ENCODE assay signal across 23 cellular contexts in genomic region chr6:68211242-68211795, GRCh38.
A peak's percentile ranks its signal among the peaks of the same experiment; 100 is the strongest.
DNase-seq lines count a peak whose midpoint lies in the region; ATAC-seq and TF ChIP-seq lines count a peak whose summit lies in the region.
"Had no signal": no experiment of that assay in that cellular context is flagged by ENCODE, and none has a peak within 500 bp of the region (broad histone marks: within the 10 kb centered on the region; RNA-seq: fewer than 3 reads in every experiment).

No MANE protein-coding gene starts in this region.

- H3K9me3 ChIP-seq in OCI-LY3 (ENCODE audit: insufficient read depth, low read length) (no peaks in the 10 kb centered on the region), lower lobe of right lung (peaks cover 6% of the 10 kb centered on the region), WERI-Rb-1 (ENCODE audit: severe bottlenecking) (no peaks in the 10 kb centered on the region)
- H3K9me3 ChIP-seq: Caco-2, HAP-1 had no signal

- no peak overlapping the region for H3K9ac ChIP-seq in OCI-LY3 (ENCODE audit: low read length)
- H3K9ac ChIP-seq: GM23248 had no signal

- H3K4me2 ChIP-seq in OCI-LY3 (ENCODE audit: low read length): no peak overlapping the region

- 0 out of 2 replicates have a peak overlapping the region, but pooled peaks have one; percentile 4 for H2AFZ ChIP-seq in OCI-LY3 (ENCODE audit: low read depth, low read length)
- H2AFZ ChIP-seq: GM23248 had no signal

- peak; percentile 43 to 73 for ATAC-seq in lower lobe of right lung
- ATAC-seq in activated CD8-positive, alpha-beta T cell treated with anti-CD3 and anti-CD28 coated beads, Interleukin-2, amount 10 ng/mL, durations not matched to agents 7 days and 5 days: no peak
- ATAC-seq: GM12878 had no signal

- H3K4me3 Mint-ChIP-seq in activated CD8-positive, alpha-beta T cell treated with anti-CD3 and anti-CD28 coated beads, Interleukin-2, amount 10 ng/mL, durations not matched to agents 7 days and 5 days: no peak overlapping the region
- H3K4me3 Mint-ChIP-seq: CD4-positive, alpha-beta T cell had no signal

- H3K4me1 ChIP-seq in OCI-LY3 (ENCODE audit: low read length) (no peaks in the 10 kb centered on the region), lower lobe of right lung (no peaks in the 10 kb centered on the region)
- H3K4me1 ChIP-seq: Caco-2, HAP-1 had no signal

- H3K4me1 Mint-ChIP-seq in activated CD8-positive, alpha-beta T cell treated with anti-CD3 and anti-CD28 coated beads, Interleukin-2, amount 10 ng/mL, durations not matched to agents 7 days and 5 days (ENCODE audit: low read depth): no peaks in the 10 kb centered on the region

- CTCF ChIA-PET in activated CD8-positive, alpha-beta T cell treated with anti-CD3 and anti-CD28 coated beads, Interleukin-2, amount 10 ng/mL, durations not matched to agents 7 days and 5 days (lab: Charles Lee): no interaction called here

- H3K27ac Mint-ChIP-seq in activated CD8-positive, alpha-beta T cell treated with anti-CD3 and anti-CD28 coated beads, Interleukin-2, amount 10 ng/mL, durations not matched to agents 7 days and 5 days: no peak overlapping the region
- H3K27ac Mint-ChIP-seq: CD4-positive, alpha-beta T cell had no signal

- H3K36me3 ChIP-seq in OCI-LY3 (replicated peaks; ENCODE audit: low read depth, low read length): no peaks in the 10 kb centered on the region
- H3K36me3 ChIP-seq in lower lobe of right lung: no peaks in the 10 kb centered on the region
- no peaks in the 10 kb centered on the region for H3K36me3 ChIP-seq in WERI-Rb-1
- H3K36me3 ChIP-seq: HAP-1 had no signal

- DNase-seq in ELR (ENCODE audit: low read depth) (peak; percentile 2), epithelial cell of esophagus (ENCODE audit: low read depth) (peak; percentile 6), lower lobe of right lung (no peak), WERI-Rb-1 (no peak), HuH-7.5 (ENCODE audit: low spot score) (no peak), NAMALWA (ENCODE audit: low spot score) (no peak)
- DNase-seq in activated CD8-positive, alpha-beta T cell treated with anti-CD3 and anti-CD28 coated beads, Interleukin-2, amount 10 ng/mL, durations not matched to agents 7 days and 5 days: no peak
- DNase-seq: Caco-2; CD4-positive, alpha-beta T cell; GM23248; KBM-7; NCI-H1092 treated with DMSO at 0.1 percent for 48 hours; NCI-H146; NCI-H2081; NCI-H510A; NCI-H748 treated with DMSO at 0.1 percent for 48 hours; NK-92 treated with Interleukin-12 subunit alpha and Interleukin-12 subunit beta, amount 100 ng/mL, for 24 hours; OCI-M1; SHP77 had no signal

- H4K20me1 ChIP-seq in OCI-LY3 (ENCODE audit: insufficient read depth, low read length): no peaks in the 10 kb centered on the region

- H3K9me3 Mint-ChIP-seq in activated CD8-positive, alpha-beta T cell treated with anti-CD3 and anti-CD28 coated beads, Interleukin-2, amount 10 ng/mL, durations not matched to agents 7 days and 5 days (ENCODE audit: insufficient read depth): peaks cover 33% of the 10 kb centered on the region

- H3K79me2 ChIP-seq in OCI-LY3 (ENCODE audit: low read length): no peaks in the 10 kb centered on the region

- H3K4me3 ChIP-seq in OCI-LY3 (ENCODE audit: low read length): no peak overlapping the region
- H3K4me3 ChIP-seq in epithelial cell of esophagus (ENCODE audit: low read length): no peak overlapping the region
- H3K4me3 ChIP-seq in lower lobe of right lung: no peak overlapping the region
- no peak overlapping the region for H3K4me3 ChIP-seq in WERI-Rb-1 (ENCODE audit: low read depth, low read length)
- H3K4me3 ChIP-seq: GM12878, GM23248, HAP-1, SK-N-MC had no signal

- intact Hi-C loops in lower lobe of right lung (cut with DNase I): no loop called here

- no peaks in the 10 kb centered on the region for H3K27me3 Mint-ChIP-seq in activated CD8-positive, alpha-beta T cell treated with anti-CD3 and anti-CD28 coated beads, Interleukin-2, amount 10 ng/mL, durations not matched to agents 7 days and 5 days (ENCODE audit: low read depth)
- H3K27me3 Mint-ChIP-seq: CD4-positive, alpha-beta T cell had no signal

- H3K36me3 Mint-ChIP-seq in activated CD8-positive, alpha-beta T cell treated with anti-CD3 and anti-CD28 coated beads, Interleukin-2, amount 10 ng/mL, durations not matched to agents 7 days and 5 days (ENCODE audit: low read depth): no peaks in the 10 kb centered on the region

- no peak for TF ChIP-seq CTCF in OCI-LY3 (IDR thresholded peaks at IDR 0.05; ENCODE audit: low read depth, low read length)
- TF ChIP-seq CTCF in epithelial cell of esophagus (IDR thresholded peaks at IDR 0.05; ENCODE audit: insufficient read depth, low read depth, low read length, missing control alignments): no peak
- TF ChIP-seq CTCF in lower lobe of right lung (IDR thresholded peaks at IDR 0.05): no peak
- no peak for TF ChIP-seq CTCF in WERI-Rb-1 (IDR thresholded peaks at IDR 0.05; ENCODE audit: low read depth, low read length)

- H3K27ac ChIP-seq in OCI-LY3 (ENCODE audit: low read length): no peak overlapping the region
- no peak overlapping the region for H3K27ac ChIP-seq in lower lobe of right lung
- H3K27ac ChIP-seq in WERI-Rb-1: no peak overlapping the region
- H3K27ac ChIP-seq: GM23248, SK-N-MC had no signal

- H3K27me3 ChIP-seq in OCI-LY3 (ENCODE audit: low read depth, low read length): no peaks in the 10 kb centered on the region
- H3K27me3 ChIP-seq in lower lobe of right lung (ENCODE audit: low read depth): no peaks in the 10 kb centered on the region
- H3K27me3 ChIP-seq in WERI-Rb-1 (ENCODE audit: insufficient read depth, low read depth, severe bottlenecking): no peaks in the 10 kb centered on the region

- POLR2A ChIA-PET in activated CD8-positive, alpha-beta T cell treated with anti-CD3 and anti-CD28 coated beads, Interleukin-2, amount 10 ng/mL, durations not matched to agents 7 days and 5 days (lab: Charles Lee): no interaction called here

Comparison
In these comparisons a context has a peak if more than half of its experiments do, and no peak if none do; other contexts are left out.
1. DNase-seq: peak in ELR (single experiment) and epithelial cell of esophagus (single experiment); none in lower lobe of right lung (single experiment), WERI-Rb-1 (single experiment), HuH-7.5 (single experiment), activated CD8-positive, alpha-beta T cell treated with anti-CD3 and anti-CD28 coated beads, Interleukin-2, amount 10 ng/mL, durations not matched to agents 7 days and 5 days (single experiment) and NAMALWA (single experiment).